Comparison of ENCODE assay signal across 1 cellular context in genomic region chr2:17208511-17208910, GRCh38.
TF ChIP-seq lines count a peak whose summit lies in the region.

No MANE protein-coding gene starts in this region.

TF ChIP-seq in GM23338, 12 proteins besides CTCF, POLR2A, EP300 and RAD21 (continued from another document):
- TF ChIP-seq, protein P1, sequence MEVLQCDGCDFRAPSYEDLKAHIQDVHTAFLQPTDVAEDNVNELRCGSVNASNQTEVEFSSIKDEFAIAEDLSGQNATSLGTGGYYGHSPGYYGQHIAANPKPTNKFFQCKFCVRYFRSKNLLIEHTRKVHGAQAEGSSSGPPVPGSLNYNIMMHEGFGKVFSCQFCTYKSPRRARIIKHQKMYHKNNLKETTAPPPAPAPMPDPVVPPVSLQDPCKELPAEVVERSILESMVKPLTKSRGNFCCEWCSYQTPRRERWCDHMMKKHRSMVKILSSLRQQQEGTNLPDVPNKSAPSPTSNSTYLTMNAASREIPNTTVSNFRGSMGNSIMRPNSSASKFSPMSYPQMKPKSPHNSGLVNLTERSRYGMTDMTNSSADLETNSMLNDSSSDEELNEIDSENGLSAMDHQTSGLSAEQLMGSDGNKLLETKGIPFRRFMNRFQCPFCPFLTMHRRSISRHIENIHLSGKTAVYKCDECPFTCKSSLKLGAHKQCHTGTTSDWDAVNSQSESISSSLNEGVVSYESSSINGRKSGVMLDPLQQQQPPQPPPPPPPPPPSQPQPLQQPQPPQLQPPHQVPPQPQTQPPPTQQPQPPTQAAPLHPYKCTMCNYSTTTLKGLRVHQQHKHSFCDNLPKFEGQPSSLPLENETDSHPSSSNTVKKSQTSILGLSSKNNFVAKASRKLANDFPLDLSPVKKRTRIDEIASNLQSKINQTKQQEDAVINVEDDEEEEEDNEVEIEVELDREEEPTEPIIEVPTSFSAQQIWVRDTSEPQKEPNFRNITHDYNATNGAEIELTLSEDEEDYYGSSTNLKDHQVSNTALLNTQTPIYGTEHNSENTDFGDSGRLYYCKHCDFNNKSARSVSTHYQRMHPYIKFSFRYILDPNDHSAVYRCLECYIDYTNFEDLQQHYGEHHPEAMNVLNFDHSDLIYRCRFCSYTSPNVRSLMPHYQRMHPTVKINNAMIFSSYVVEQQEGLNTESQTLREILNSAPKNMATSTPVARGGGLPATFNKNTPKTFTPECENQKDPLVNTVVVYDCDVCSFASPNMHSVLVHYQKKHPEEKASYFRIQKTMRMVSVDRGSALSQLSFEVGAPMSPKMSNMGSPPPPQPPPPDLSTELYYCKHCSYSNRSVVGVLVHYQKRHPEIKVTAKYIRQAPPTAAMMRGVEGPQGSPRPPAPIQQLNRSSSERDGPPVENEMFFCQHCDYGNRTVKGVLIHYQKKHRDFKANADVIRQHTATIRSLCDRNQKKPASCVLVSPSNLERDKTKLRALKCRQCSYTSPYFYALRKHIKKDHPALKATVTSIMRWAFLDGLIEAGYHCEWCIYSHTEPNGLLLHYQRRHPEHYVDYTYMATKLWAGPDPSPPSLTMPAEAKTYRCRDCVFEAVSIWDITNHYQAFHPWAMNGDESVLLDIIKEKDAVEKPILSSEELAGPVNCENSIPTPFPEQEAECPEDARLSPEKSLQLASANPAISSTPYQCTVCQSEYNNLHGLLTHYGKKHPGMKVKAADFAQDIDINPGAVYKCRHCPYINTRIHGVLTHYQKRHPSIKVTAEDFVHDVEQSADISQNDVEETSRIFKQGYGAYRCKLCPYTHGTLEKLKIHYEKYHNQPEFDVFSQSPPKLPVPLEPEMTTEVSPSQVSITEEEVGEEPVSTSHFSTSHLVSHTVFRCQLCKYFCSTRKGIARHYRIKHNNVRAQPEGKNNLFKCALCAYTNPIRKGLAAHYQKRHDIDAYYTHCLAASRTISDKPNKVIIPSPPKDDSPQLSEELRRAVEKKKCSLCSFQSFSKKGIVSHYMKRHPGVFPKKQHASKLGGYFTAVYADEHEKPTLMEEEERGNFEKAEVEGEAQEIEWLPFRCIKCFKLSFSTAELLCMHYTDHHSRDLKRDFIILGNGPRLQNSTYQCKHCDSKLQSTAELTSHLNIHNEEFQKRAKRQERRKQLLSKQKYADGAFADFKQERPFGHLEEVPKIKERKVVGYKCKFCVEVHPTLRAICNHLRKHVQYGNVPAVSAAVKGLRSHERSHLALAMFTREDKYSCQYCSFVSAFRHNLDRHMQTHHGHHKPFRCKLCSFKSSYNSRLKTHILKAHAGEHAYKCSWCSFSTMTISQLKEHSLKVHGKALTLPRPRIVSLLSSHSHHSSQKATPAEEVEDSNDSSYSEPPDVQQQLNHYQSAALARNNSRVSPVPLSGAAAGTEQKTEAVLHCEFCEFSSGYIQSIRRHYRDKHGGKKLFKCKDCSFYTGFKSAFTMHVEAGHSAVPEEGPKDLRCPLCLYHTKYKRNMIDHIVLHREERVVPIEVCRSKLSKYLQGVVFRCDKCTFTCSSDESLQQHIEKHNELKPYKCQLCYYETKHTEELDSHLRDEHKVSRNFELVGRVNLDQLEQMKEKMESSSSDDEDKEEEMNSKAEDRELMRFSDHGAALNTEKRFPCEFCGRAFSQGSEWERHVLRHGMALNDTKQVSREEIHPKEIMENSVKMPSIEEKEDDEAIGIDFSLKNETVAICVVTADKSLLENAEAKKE (CRISPR knock-in tag; IDR thresholded peaks at IDR 0.05) = no peak
- TF ChIP-seq REST (IDR thresholded peaks at IDR 0.05; ENCODE audit: unreplicated experiment) = no peak
- TF ChIP-seq EZH2phosphoT487 (IDR thresholded peaks at IDR 0.05; ENCODE audit: unreplicated experiment) = no peak
- no peak for TF ChIP-seq ZNF114 (CRISPR knock-in tag; IDR thresholded peaks at IDR 0.05)
- no peak for TF ChIP-seq NANOG (IDR thresholded peaks at IDR 0.05; ENCODE audit: borderline replicate concordance)
- TF ChIP-seq JUNB (IDR thresholded peaks at IDR 0.05; ENCODE audit: unreplicated experiment) = no peak
- no peak for TF ChIP-seq EZH2 (IDR thresholded peaks at IDR 0.05; ENCODE audit: low read depth, unreplicated experiment)
- TF ChIP-seq, protein P2, sequence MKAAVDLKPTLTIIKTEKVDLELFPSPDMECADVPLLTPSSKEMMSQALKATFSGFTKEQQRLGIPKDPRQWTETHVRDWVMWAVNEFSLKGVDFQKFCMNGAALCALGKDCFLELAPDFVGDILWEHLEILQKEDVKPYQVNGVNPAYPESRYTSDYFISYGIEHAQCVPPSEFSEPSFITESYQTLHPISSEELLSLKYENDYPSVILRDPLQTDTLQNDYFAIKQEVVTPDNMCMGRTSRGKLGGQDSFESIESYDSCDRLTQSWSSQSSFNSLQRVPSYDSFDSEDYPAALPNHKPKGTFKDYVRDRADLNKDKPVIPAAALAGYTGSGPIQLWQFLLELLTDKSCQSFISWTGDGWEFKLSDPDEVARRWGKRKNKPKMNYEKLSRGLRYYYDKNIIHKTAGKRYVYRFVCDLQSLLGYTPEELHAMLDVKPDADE (IDR thresholded peaks at IDR 0.05) = no peak
